In genomic region chr14:75804570-75805275, GRCh38 we compare ENCODE assay signal across 17 cellular contexts.
DNase-seq lines count a peak whose midpoint lies in the region; ATAC-seq, FAIRE-seq and TF ChIP-seq lines count a peak whose summit lies in the region.
"Had no signal": no experiment of that assay in that cellular context is flagged by ENCODE, and none has a peak within 500 bp of the region (broad histone marks: within the 10 kb centered on the region; RNA-seq: fewer than 3 reads in every experiment).

No MANE protein-coding gene starts in this region.

- H4K20me1 ChIP-seq in K562 (replicated peaks; ENCODE audit: control insufficient read depth, insufficient read depth, low read length), result no peaks in the 10 kb centered on the region

- peaks cover 39% of the 10 kb centered on the region for H3K4me1 Mint-ChIP-seq in nephron

- H3K27me3 ChIP-seq in K562 (ENCODE audit: control insufficient read depth in 2 of 2, insufficient read depth in 2 of 2, low read length in 2 of 2) (no peaks in the 10 kb centered on the region), thoracic aorta (replicated peaks; ENCODE audit: insufficient read depth) (no peaks in the 10 kb centered on the region)

- H3K27ac ChIP-seq in K562 (ENCODE audit: extremely low read depth, low read depth, low read length), result no peak overlapping the region
- peak overlapping the region; percentile 13 to 30 for H3K27ac ChIP-seq in thoracic aorta
- H3K27ac ChIP-seq: GM23248 had no signal

- no peak for TF ChIP-seq RAD21 in K562 (CRISPR knock-in tag; conservative IDR thresholded peaks at IDR 0.05 in 1 of 2, IDR thresholded peaks at IDR 0.05 in 1 of 2)

- no peak for TF ChIP-seq POLR2A in K562 (conservative IDR thresholded peaks at IDR 0.05)

- in situ Hi-C loops in K562 (cut with MboI), result loop anchor here (10.0 kb wide), 1 partner anchor 170 kb away; no protein-coding TSS in a partner anchor
- in situ Hi-C loops in G401 (cut with HindIII; ENCODE audit: low sequenced_read_pairs), result no loop called here

- no peaks in the 10 kb centered on the region for H3K9me1 ChIP-seq in K562 (ENCODE audit: control insufficient read depth, insufficient read depth, low read length)

- intact Hi-C loops in K562 (cut with micrococcal nuclease) (no loop called here), Right ventricle myocardium superior (cut with DNase I) (loop anchor here (10.0 kb wide), 1 partner anchor 90 kb away; no protein-coding TSS in a partner anchor)

- peaks cover 3% of the 10 kb centered on the region; the same call in 1 of the 3 replicates for H3K36me3 ChIP-seq in K562 (ENCODE audit: control insufficient read depth, insufficient read depth, low read length)
- no peaks in the 10 kb centered on the region for H3K36me3 ChIP-seq in thoracic aorta

- H3K27me3 Mint-ChIP-seq in nephron (ENCODE audit: low read depth), result no peaks in the 10 kb centered on the region
- H3K27me3 Mint-ChIP-seq: CD4-positive, alpha-beta T cell; IgD-negative memory B cell had no signal

- DNase-seq in K562 (ENCODE audit: extremely low read depth in 1 of 4, low spot score in 3 of 4), result no peak
- no peak for DNase-seq in Right ventricle myocardium superior
- DNase-seq in thoracic aorta (ENCODE audit: low spot score), result no peak
- DNase-seq in SHP77 (lab: John Stamatoyannopoulos, UW), result no peak
- DNase-seq in G401 (ENCODE audit: low spot score), result no peak
- no peak for DNase-seq in NCI-H1417 (lab: John Stamatoyannopoulos, UW)
- DNase-seq: ACHN; CD4-positive, alpha-beta T cell; DMS79 treated with DMSO at 0.1 percent for 48 hours; GDM1; GM23248; NCI-H1417 treated with DMSO at 0.1 percent for 48 hours; NCI-H2029 treated with DMSO at 0.1 percent for 48 hours; NCI-H510A treated with DMSO at 0.1 percent for 48 hours had no signal

- TF ChIP-seq CTCF in K562 (IDR thresholded peaks at IDR 0.05 in 2 of 3, conservative IDR thresholded peaks at IDR 0.05 in 1 of 3; ENCODE audit: insufficient read depth in 2 of 3, low read depth in 1 of 3, low read length in 3 of 3), result no peak
- no peak for TF ChIP-seq CTCF in nephron (IDR thresholded peaks at IDR 0.05; ENCODE audit: unreplicated experiment in 3 of 3)
- TF ChIP-seq CTCF in thoracic aorta (IDR thresholded peaks at IDR 0.05), result no peak

- TF ChIP-seq EP300 in K562 (IDR thresholded peaks at IDR 0.05; ENCODE audit: low read length), result no peak

- H3K36me3 Mint-ChIP-seq in nephron (ENCODE audit: low read depth), result peaks cover 36% of the 10 kb centered on the region

- H3K9me3 ChIP-seq in K562 (replicated peaks; ENCODE audit: control insufficient read depth, insufficient read depth, low read depth, low read length) (no peaks in the 10 kb centered on the region; the same call in 1 of the 2 replicates), thoracic aorta (peaks cover 2% of the 10 kb centered on the region)

- no peak overlapping the region for H3K4me2 ChIP-seq in K562 (ENCODE audit: insufficient read depth, low read length)

- H2AFZ ChIP-seq in K562 (ENCODE audit: low read depth, low read length), result no peak overlapping the region
- H2AFZ ChIP-seq: GM23248 had no signal

- H3K4me1 ChIP-seq in K562 (replicated peaks in 1 of 2; ENCODE audit: control insufficient read depth in 2 of 2, insufficient read depth in 2 of 2, low read length in 2 of 2) (no peaks in the 10 kb centered on the region), thoracic aorta (ENCODE audit: control insufficient read depth in 1 of 2, low read depth in 2 of 2) (peaks cover 7 to 42% of the 10 kb centered on the region in 2 donors)

- H3K4me3 ChIP-seq in K562 (no peak overlapping the region), thoracic aorta (no peak overlapping the region)
- H3K4me3 ChIP-seq: GM23248 had no signal

- CTCF ChIA-PET in K562 (lab: Yijun Ruan, JAX; ENCODE audit: low intra/inter-chr PET ratio), result no interaction called here

- H3K79me2 ChIP-seq in K562 (ENCODE audit: control insufficient read depth, insufficient read depth, low read length), result no peaks in the 10 kb centered on the region

- FAIRE-seq in K562 (lab: Jason Lieb, UNC), result no peak
- FAIRE-seq: D721Med had no signal

- no peak overlapping the region for H3K4me3 Mint-ChIP-seq in nephron
- H3K4me3 Mint-ChIP-seq: CD4-positive, alpha-beta T cell; IgD-negative memory B cell had no signal

- peak overlapping the region in 2 of 3 experiments; percentile 14 to 71 for H3K27ac Mint-ChIP-seq in nephron
- H3K27ac Mint-ChIP-seq: CD4-positive, alpha-beta T cell had no signal

- H3K9ac ChIP-seq in K562 (ENCODE audit: insufficient read depth in 1 of 2, low read depth in 2 of 2, low read length in 2 of 2), result no peak overlapping the region
- H3K9ac ChIP-seq: GM23248 had no signal

- ATAC-seq in K562, result no peak
- ATAC-seq in Right ventricle myocardium superior (ENCODE audit: poor library complexity), result peak; percentile 50
- ATAC-seq in thoracic aorta (ENCODE audit: insufficient number of reproducible peaks, low FRiP score, low read depth), result peak; percentile 21

- no TSS peak for BruUV-seq in K562 (replicated peaks; lab: Mats Ljungman, UMichigan)

- no peaks in the 10 kb centered on the region for H3K9me3 Mint-ChIP-seq in nephron
- H3K9me3 Mint-ChIP-seq: CD4-positive, alpha-beta T cell had no signal

- POLR2A ChIA-PET in K562 (lab: Yijun Ruan, JAX), result interaction anchor here (0.9 kb wide), 1 partner anchor 10 kb away, joined by 3 read pairs; no protein-coding TSS in a partner anchor

- 18% methylated on average over 2 of the region's 2 CpGs for WGBS in K562 (ENCODE audit: insufficient coverage, low coverage, missing lambda C conversion rate)

TF ChIP-seq in K562, 482 proteins besides CTCF, POLR2A, EP300 and RAD21:
- TF ChIP-seq BCOR (IDR thresholded peaks at IDR 0.05), result 0 out of 2 replicates have a peak, but pooled peaks have one; percentile 25
- no peak for TF ChIP-seq POU5F1 (IDR thresholded peaks at IDR 0.05; ENCODE audit: borderline replicate concordance, low read depth, low read length, partially characterized antibody)
- TF ChIP-seq RBM25 (IDR thresholded peaks at IDR 0.05; ENCODE audit: low read depth, low read length, severe bottlenecking), result peak; percentile 59
